29 cellular contexts compared by ENCODE assay signal in genomic region chr11:74465291-74465708, GRCh38. TPM values are rescaled to one million over a fixed set of nuclear protein-coding genes. Genes with fewer than 3 reads are reported as not detected.
DNase-seq lines count a peak whose midpoint lies in the region; ATAC-seq, FAIRE-seq and TF ChIP-seq lines count a peak whose summit lies in the region.
"Had no signal": no experiment of that assay in that cellular context is flagged by ENCODE, and none has a peak within 500 bp of the region (broad histone marks: within the 10 kb centered on the region; RNA-seq: fewer than 3 reads in every experiment).

No MANE protein-coding gene starts in this region.

- CTCF ChIA-PET in activated CD4-positive, alpha-beta T cell treated with anti-CD3 and anti-CD28 coated beads, Interleukin-2, amount 10 ng/mL, durations not matched to agents 7 days and 5 days (lab: Charles Lee) = no interaction called here

- FAIRE-seq in urothelium cell line (lab: Jason Lieb, UNC) = no peak
- FAIRE-seq: A204.1, islet of Langerhans, TTC549 had no signal

- no peak overlapping the region for H3K27ac ChIP-seq in left lung
- H3K27ac ChIP-seq: dorsolateral prefrontal cortex, lower lobe of right lung, tibial artery had no signal

- H3K27ac Mint-ChIP-seq in activated CD4-positive, alpha-beta T cell treated with anti-CD3 and anti-CD28 coated beads, Interleukin-2, amount 10 ng/mL, durations not matched to agents 7 days and 5 days = peak overlapping the region; percentile 39
- no peak overlapping the region for H3K27ac Mint-ChIP-seq in activated CD4-positive, alpha-beta T cell treated with anti-CD3 and anti-CD28 coated beads, Interleukin-2, amount 10 ng/mL, durations not matched to agents 24 days and 14 days
- H3K27ac Mint-ChIP-seq: stimulated activated naive CD8-positive, alpha-beta T cell treated with anti-CD3 and anti-CD28 coated beads, Interleukin-15, Interleukin-2, amounts not matched to agents 100 ng/mL and 50 ng/mL, for 24 hours; T-cell had no signal

- no peak overlapping the region for H3K4me3 Mint-ChIP-seq in activated CD4-positive, alpha-beta T cell treated with anti-CD3 and anti-CD28 coated beads, Interleukin-2, amount 10 ng/mL, durations not matched to agents 7 days and 5 days
- H3K4me3 Mint-ChIP-seq in activated CD4-positive, alpha-beta T cell treated with anti-CD3 and anti-CD28 coated beads, Interleukin-2, amount 10 ng/mL, durations not matched to agents 24 days and 14 days = no peak overlapping the region
- H3K4me3 Mint-ChIP-seq: stimulated activated naive CD8-positive, alpha-beta T cell treated with anti-CD3 and anti-CD28 coated beads, Interleukin-15, Interleukin-2, amounts not matched to agents 100 ng/mL and 50 ng/mL, for 24 hours; T-cell had no signal

- no peak overlapping the region for H3K4me3 ChIP-seq in left lung
- H3K4me3 ChIP-seq: dorsolateral prefrontal cortex, lower lobe of right lung, MG63, tibial artery had no signal

- POLR2A ChIA-PET in activated CD4-positive, alpha-beta T cell treated with anti-CD3 and anti-CD28 coated beads, Interleukin-2, amount 10 ng/mL, durations not matched to agents 7 days and 5 days (lab: Charles Lee) = no interaction called here

- H3K27me3 ChIP-seq in left lung = no peaks in the 10 kb centered on the region
- H3K27me3 ChIP-seq: BE2C, MG63, tibial artery had no signal

- TF ChIP-seq CTCF in left lung (IDR thresholded peaks at IDR 0.05) = no peak

- H3K9me3 Mint-ChIP-seq in activated CD4-positive, alpha-beta T cell treated with anti-CD3 and anti-CD28 coated beads, Interleukin-2, amount 10 ng/mL, durations not matched to agents 7 days and 5 days = no peaks in the 10 kb centered on the region
- no peaks in the 10 kb centered on the region for H3K9me3 Mint-ChIP-seq in activated CD4-positive, alpha-beta T cell treated with anti-CD3 and anti-CD28 coated beads, Interleukin-2, amount 10 ng/mL, durations not matched to agents 24 days and 14 days
- H3K9me3 Mint-ChIP-seq: stimulated activated naive CD8-positive, alpha-beta T cell treated with anti-CD3 and anti-CD28 coated beads, Interleukin-15, Interleukin-2, amounts not matched to agents 100 ng/mL and 50 ng/mL, for 24 hours; T-cell had no signal

- intact Hi-C loops in activated CD4-positive, alpha-beta T cell treated with anti-CD3 and anti-CD28 coated beads, Interleukin-2, amount 10 ng/mL, durations not matched to agents 24 days and 14 days (cut with micrococcal nuclease) = no loop called here
- intact Hi-C loops in left lung (cut with DNase I) = no loop called here

- DNase-seq in activated CD4-positive, alpha-beta T cell treated with anti-CD3 and anti-CD28 coated beads, Interleukin-2, amount 10 ng/mL, durations not matched to agents 7 days and 5 days = no peak
- no peak for DNase-seq in activated CD4-positive, alpha-beta T cell treated with anti-CD3 and anti-CD28 coated beads, Interleukin-2, amount 10 ng/mL, durations not matched to agents 24 days and 14 days
- peak; percentile 62 for DNase-seq in SW480 (ENCODE audit: low spot score)
- DNase-seq in left lung = no peak
- peak; percentile 27 for DNase-seq in urothelium cell line (ENCODE audit: low spot score)
- DNase-seq in dermis blood vessel endothelial cell = no peak
- no peak for DNase-seq in NCI-H1048 (lab: John Stamatoyannopoulos, UW)
- DNase-seq in NCI-H2029 (lab: John Stamatoyannopoulos, UW) = no peak
- DNase-seq: activated CD4-positive, CD25-positive, alpha-beta regulatory T cell treated with anti-CD3 and anti-CD28 coated beads, Interleukin-2, amount 50 U/mL, for 72 hours; activated naive CD4-positive, alpha-beta T cell treated with Interleukin-2 at 50 U/mL for 16 hours; activated T-cell treated with anti-CD3 and anti-CD28 coated beads, Interleukin-2, amount 50 U/mL, for 48 hours; amniotic stem cell; BE2C; dorsolateral prefrontal cortex; foreskin melanocyte; lower lobe of right lung; MG63; NCI-H1694 treated with DMSO at 0.1 percent for 48 hours; NCI-H526 treated with DMSO at 0.1 percent for 48 hours; SHP77 treated with DMSO at 0.1 percent for 48 hours; stimulated activated CD4-positive, alpha-beta T cell treated with anti-CD3 and anti-CD28 coated beads, Interleukin-12 subunit alpha, Interleukin-12 subunit beta, amount 100 ng/mL, for 4 hours; T-cell; tibial artery had no signal

- H3K9me3 ChIP-seq in left lung = no peaks in the 10 kb centered on the region
- H3K9me3 ChIP-seq: BE2C, lower lobe of right lung, MG63, tibial artery had no signal

- H3K36me3 ChIP-seq in left lung = no peaks in the 10 kb centered on the region
- H3K36me3 ChIP-seq: BE2C, lower lobe of right lung, MG63, tibial artery had no signal

- ATAC-seq in left lung = peak; percentile 34
- ATAC-seq: T-cell had no signal

- H3K4me1 Mint-ChIP-seq in activated CD4-positive, alpha-beta T cell treated with anti-CD3 and anti-CD28 coated beads, Interleukin-2, amount 10 ng/mL, durations not matched to agents 7 days and 5 days = peaks cover 4% of the 10 kb centered on the region
- no peaks in the 10 kb centered on the region for H3K4me1 Mint-ChIP-seq in activated CD4-positive, alpha-beta T cell treated with anti-CD3 and anti-CD28 coated beads, Interleukin-2, amount 10 ng/mL, durations not matched to agents 24 days and 14 days

- peaks cover 6 to 61% of the 10 kb centered on the region in 2 donors for H3K4me1 ChIP-seq in left lung
- H3K4me1 ChIP-seq: BE2C had no signal

- peaks cover 45% of the 10 kb centered on the region for H3K27me3 Mint-ChIP-seq in activated CD4-positive, alpha-beta T cell treated with anti-CD3 and anti-CD28 coated beads, Interleukin-2, amount 10 ng/mL, durations not matched to agents 7 days and 5 days
- peaks cover 35% of the 10 kb centered on the region for H3K27me3 Mint-ChIP-seq in activated CD4-positive, alpha-beta T cell treated with anti-CD3 and anti-CD28 coated beads, Interleukin-2, amount 10 ng/mL, durations not matched to agents 24 days and 14 days

- no peaks in the 10 kb centered on the region for H3K36me3 Mint-ChIP-seq in activated CD4-positive, alpha-beta T cell treated with anti-CD3 and anti-CD28 coated beads, Interleukin-2, amount 10 ng/mL, durations not matched to agents 7 days and 5 days (ENCODE audit: low read depth)
- H3K36me3 Mint-ChIP-seq in activated CD4-positive, alpha-beta T cell treated with anti-CD3 and anti-CD28 coated beads, Interleukin-2, amount 10 ng/mL, durations not matched to agents 24 days and 14 days (ENCODE audit: low read depth) = no peaks in the 10 kb centered on the region
- H3K36me3 Mint-ChIP-seq: T-cell had no signal

RNA-seq across cellular contexts. Expression of gene KCNE3, which starts 2.0 kb away (rescaled TPM):
- not detected for total RNA-seq in activated CD4-positive, alpha-beta T cell treated with anti-CD3 and anti-CD28 coated beads, Interleukin-2, amount 10 ng/mL, durations not matched to agents 7 days and 5 days
- not detected in 2 replicates for total RNA-seq in activated CD4-positive, alpha-beta T cell treated with anti-CD3 and anti-CD28 coated beads, Interleukin-2, amount 10 ng/mL, durations not matched to agents 24 days and 14 days
- total RNA-seq in left lung = 10 to 100 TPM; 21.2 to 26.6 TPM
- total RNA-seq in dermis blood vessel endothelial cell = 1.1 and 1.5 TPM in 2 replicates
- total RNA-seq: activated CD8-positive, alpha-beta memory T cell treated with anti-CD3 and anti-CD28 coated beads for 36 hours; H4 had no signal

RNA-seq across cellular contexts. Expression of gene LIPT2, which starts 28.2 kb away (rescaled TPM):
- 1 to 10 TPM; 3.0 to 3.1 TPM for total RNA-seq in activated CD4-positive, alpha-beta T cell treated with anti-CD3 and anti-CD28 coated beads, Interleukin-2, amount 10 ng/mL, durations not matched to agents 7 days and 5 days
- 3.1 and 4.7 TPM in 2 replicates for total RNA-seq in activated CD4-positive, alpha-beta T cell treated with anti-CD3 and anti-CD28 coated beads, Interleukin-2, amount 10 ng/mL, durations not matched to agents 24 days and 14 days
- 1 to 10 TPM; 1.8 to 6.0 TPM for total RNA-seq in left lung
- total RNA-seq in dermis blood vessel endothelial cell = 3.0 and 3.6 TPM in 2 replicates

Comparison
In these comparisons a context has a peak if more than half of its experiments do, and no peak if none do; other contexts are left out.
1. DNase-seq: peak in SW480 (single experiment) and urothelium cell line (single experiment); none in activated CD4-positive, alpha-beta T cell treated with anti-CD3 and anti-CD28 coated beads, Interleukin-2, amount 10 ng/mL, durations not matched to agents 7 days and 5 days (single experiment), activated CD4-positive, alpha-beta T cell treated with anti-CD3 and anti-CD28 coated beads, Interleukin-2, amount 10 ng/mL, durations not matched to agents 24 days and 14 days (single experiment), left lung (0 of 2), dermis blood vessel endothelial cell (single experiment), NCI-H1048 (single experiment) and NCI-H2029 (single experiment).